ENCODE assay signal across 8 cellular contexts in genomic region chr2:190533968-190534309, GRCh38. TPM values are rescaled to one million over a fixed set of nuclear protein-coding genes. Genes with fewer than 3 reads are reported as not detected.
DNase-seq lines count a peak whose midpoint lies in the region; ATAC-seq and TF ChIP-seq lines count a peak whose summit lies in the region.

No MANE protein-coding gene starts in this region.

- H3K36me3 Mint-ChIP-seq in activated CD8-positive, alpha-beta memory T cell treated with anti-CD3 and anti-CD28 coated beads, Interleukin-2, amount 10 ng/mL, durations not matched to agents 7 days and 5 days: peaks cover 34% of the 10 kb centered on the region

- H3K4me1 ChIP-seq in esophagus squamous epithelium: peaks cover 0 to 53% (median 15%) of the 10 kb centered on the region in 3 donors
- H3K4me1 ChIP-seq in parathyroid adenoma: peaks cover 4% of the 10 kb centered on the region

- H3K79me2 ChIP-seq in parathyroid adenoma: no peaks in the 10 kb centered on the region

- peaks cover 15% of the 10 kb centered on the region for H3K9me3 Mint-ChIP-seq in activated CD8-positive, alpha-beta memory T cell treated with anti-CD3 and anti-CD28 coated beads, Interleukin-2, amount 10 ng/mL, durations not matched to agents 7 days and 5 days (ENCODE audit: low read depth)

- H3K27ac ChIP-seq in esophagus squamous epithelium (peak overlapping the region; percentile 93 to 98 (median 95)), parathyroid adenoma (peak overlapping the region; percentile 74)

- H3K27ac Mint-ChIP-seq in activated CD8-positive, alpha-beta memory T cell treated with anti-CD3 and anti-CD28 coated beads, Interleukin-2, amount 10 ng/mL, durations not matched to agents 7 days and 5 days: peak overlapping the region; percentile 99

- no peak overlapping the region for H3K9ac ChIP-seq in parathyroid adenoma

- peak overlapping the region; percentile 89 for H3K4me3 Mint-ChIP-seq in activated CD8-positive, alpha-beta memory T cell treated with anti-CD3 and anti-CD28 coated beads, Interleukin-2, amount 10 ng/mL, durations not matched to agents 7 days and 5 days

- peak overlapping the region; percentile 90 for H3K4me2 ChIP-seq in parathyroid adenoma (ENCODE audit: low read length)

- WGBS in esophagus squamous epithelium, 2 donors: 0 to 3% methylated on average over 8 to 13 of the region's 13 CpGs

- CTCF ChIA-PET in activated CD8-positive, alpha-beta memory T cell treated with anti-CD3 and anti-CD28 coated beads, Interleukin-2, amount 10 ng/mL, durations not matched to agents 7 days and 5 days (lab: Charles Lee): interaction anchor here (0.9 to 1.4 kb wide), 6 partner anchors 14 to 146 kb away, joined by 3 to 4 read pairs (median 3); no protein-coding TSS in a partner anchor

- ATAC-seq in HG03521 (IDR thresholded peaks at IDR 0.05; ENCODE audit: unreplicated experiment): peak; percentile 8
- ATAC-seq in activated CD8-positive, alpha-beta memory T cell treated with anti-CD3 and anti-CD28 coated beads, Interleukin-2, amount 10 ng/mL, durations not matched to agents 7 days and 5 days: peak; percentile 36

- peaks cover 0 to 15% (median 3%) of the 10 kb centered on the region in 3 donors for H3K9me3 ChIP-seq in esophagus squamous epithelium
- peaks cover 4% of the 10 kb centered on the region for H3K9me3 ChIP-seq in parathyroid adenoma (ENCODE audit: control insufficient read depth, low read length)

- peaks cover 57% of the 10 kb centered on the region for H3K4me1 Mint-ChIP-seq in activated CD8-positive, alpha-beta memory T cell treated with anti-CD3 and anti-CD28 coated beads, Interleukin-2, amount 10 ng/mL, durations not matched to agents 7 days and 5 days

- no peak for TF ChIP-seq CTCF in esophagus squamous epithelium (IDR thresholded peaks at IDR 0.05)
- TF ChIP-seq CTCF in parathyroid adenoma (IDR thresholded peaks at IDR 0.05): no peak

- no peaks in the 10 kb centered on the region for H3K36me3 ChIP-seq in esophagus squamous epithelium
- H3K36me3 ChIP-seq in parathyroid adenoma (ENCODE audit: control insufficient read depth, insufficient read depth, low read length): no peaks in the 10 kb centered on the region

- H3K27me3 Mint-ChIP-seq in activated CD8-positive, alpha-beta memory T cell treated with anti-CD3 and anti-CD28 coated beads, Interleukin-2, amount 10 ng/mL, durations not matched to agents 7 days and 5 days: no peaks in the 10 kb centered on the region

- intact Hi-C loops in esophagus squamous epithelium (cut with DNase I): loop anchor here (10.0 kb wide), 1 partner anchor 101 kb away; no protein-coding TSS in a partner anchor

- peak overlapping the region; percentile 72 for H2AFZ ChIP-seq in parathyroid adenoma

- H3K27me3 ChIP-seq in esophagus squamous epithelium (no peaks in the 10 kb centered on the region), parathyroid adenoma (ENCODE audit: control insufficient read depth, insufficient read depth, low read length) (no peaks in the 10 kb centered on the region)

- no peak for TF ChIP-seq POLR2A in esophagus squamous epithelium (IDR thresholded peaks at IDR 0.05)

- peak overlapping the region; percentile 56 to 74 (median 68) for H3K4me3 ChIP-seq in esophagus squamous epithelium
- H3K4me3 ChIP-seq in parathyroid adenoma (ENCODE audit: low read depth, low read length): peak overlapping the region; percentile 72

- DNase-seq in NCI-H345 (lab: John Stamatoyannopoulos, UW): peak; percentile 13
- DNase-seq in NCI-H345 treated with DMSO at 0.1 percent for 48 hours (lab: John Stamatoyannopoulos, UW; ENCODE audit: unreplicated experiment): no peak
- peak; percentile 82 for DNase-seq in activated CD8-positive, alpha-beta memory T cell treated with anti-CD3 and anti-CD28 coated beads, Interleukin-2, amount 10 ng/mL, durations not matched to agents 7 days and 5 days
- DNase-seq in esophagus squamous epithelium (lab: John Stamatoyannopoulos, UW): no peak
- DNase-seq in COR-L47 (lab: John Stamatoyannopoulos, UW): no peak
- no peak for DNase-seq in AG08396 (ENCODE audit: low spot score)

RNA-seq across cellular contexts. Expression of gene NEMP2, which starts 0.6 kb away (rescaled TPM):
- 10 to 100 TPM; 12.9 to 17.4 TPM for total RNA-seq in activated CD8-positive, alpha-beta memory T cell treated with anti-CD3 and anti-CD28 coated beads, Interleukin-2, amount 10 ng/mL, durations not matched to agents 7 days and 5 days
- 1 to 10 TPM; 1.0 to 2.7 (median 2.0) TPM for total RNA-seq in esophagus squamous epithelium

Comparison
In these comparisons a context has a peak if more than half of its experiments do, and no peak if none do; other contexts are left out.
1. DNase-seq: peak in NCI-H345 (single experiment) and activated CD8-positive, alpha-beta memory T cell treated with anti-CD3 and anti-CD28 coated beads, Interleukin-2, amount 10 ng/mL, durations not matched to agents 7 days and 5 days (single experiment); none in NCI-H345 treated with DMSO at 0.1 percent for 48 hours (single experiment), esophagus squamous epithelium (single experiment), COR-L47 (single experiment) and AG08396 (single experiment).